Comparison of ENCODE assay signal across 11 cellular contexts in genomic region chr11:75654314-75654713, GRCh38. TPM values are rescaled to one million over a fixed set of nuclear protein-coding genes. Genes with fewer than 3 reads are reported as not detected.
A peak's percentile ranks its signal among the peaks of the same experiment; 100 is the strongest.
DNase-seq lines count a peak whose midpoint lies in the region; ATAC-seq and TF ChIP-seq lines count a peak whose summit lies in the region.
"Had no signal": no experiment of that assay in that cellular context is flagged by ENCODE, and none has a peak within 500 bp of the region (broad histone marks: within the 10 kb centered on the region; RNA-seq: fewer than 3 reads in every experiment).

No MANE protein-coding gene starts in this region.

- H3K27me3 ChIP-seq in kidney epithelial cell (ENCODE audit: control insufficient read depth, insufficient read depth, low read length): no peaks in the 10 kb centered on the region
- peaks cover 12% of the 10 kb centered on the region for H3K27me3 ChIP-seq in smooth muscle cell (ENCODE audit: low read depth)
- H3K27me3 ChIP-seq: adrenal gland had no signal

- H3K4me1 ChIP-seq in smooth muscle cell (ENCODE audit: low read depth): peaks cover 12% of the 10 kb centered on the region

- H3K4me3 ChIP-seq in kidney epithelial cell (ENCODE audit: low read depth, low read length): no peak overlapping the region
- no peak overlapping the region for H3K4me3 ChIP-seq in smooth muscle cell
- H3K4me3 ChIP-seq: adrenal gland had no signal

- no peaks in the 10 kb centered on the region for H3F3A ChIP-seq in smooth muscle cell (ENCODE audit: low read depth)

- no peak overlapping the region for H3K27ac ChIP-seq in smooth muscle cell (ENCODE audit: low read depth)
- H3K27ac ChIP-seq: adrenal gland had no signal

- peak; percentile 64 for DNase-seq in GM13977 (ENCODE audit: low spot score)
- peak; percentile 61 for DNase-seq in GM20000 (ENCODE audit: low spot score)
- DNase-seq in HS-27A (ENCODE audit: low read depth): peak; percentile 14
- peak; percentile 48 for DNase-seq in kidney epithelial cell (ENCODE audit: low read depth)
- no peak for DNase-seq in left lobe of liver (ENCODE audit: low spot score)
- DNase-seq in KG1 (lab: John Stamatoyannopoulos, UW): no peak
- DNase-seq in smooth muscle cell (lab: John Stamatoyannopoulos, UW; ENCODE audit: unreplicated experiment): no peak
- no peak for DNase-seq in cerebellum (ENCODE audit: low spot score)
- DNase-seq: adrenal gland, NCI-H1930 had no signal

- in situ Hi-C loops in GM13977 (cut with MboI; ENCODE audit: low pct_unique_long_range_greater_than_20kb, low sequenced_read_pairs, unreplicated experiment): no loop called here

- no peaks in the 10 kb centered on the region for H4K20me1 ChIP-seq in smooth muscle cell (ENCODE audit: low read depth)

- H3K9ac ChIP-seq in smooth muscle cell (ENCODE audit: low read depth): no peak overlapping the region

- no peak overlapping the region for H3K4me2 ChIP-seq in smooth muscle cell

- ATAC-seq in left lobe of liver: no peak

- no peak for TF ChIP-seq CTCF in GM13977 (IDR thresholded peaks at IDR 0.05; ENCODE audit: extremely low read depth, insufficient read depth, missing control alignments)
- TF ChIP-seq CTCF in GM20000 (IDR thresholded peaks at IDR 0.05; ENCODE audit: extremely low read depth, missing control alignments): no peak
- no peak for TF ChIP-seq CTCF in kidney epithelial cell (IDR thresholded peaks at IDR 0.05; ENCODE audit: insufficient read depth, low read length, poor library complexity, severe bottlenecking)
- TF ChIP-seq CTCF in smooth muscle cell (IDR thresholded peaks at IDR 0.05; ENCODE audit: borderline replicate concordance, insufficient read depth, poor library complexity, severe bottlenecking): no peak

- no peak overlapping the region for H2AFZ ChIP-seq in smooth muscle cell (ENCODE audit: low read depth)

- H3K9me3 ChIP-seq in smooth muscle cell (replicated peaks; ENCODE audit: low read depth): no peaks in the 10 kb centered on the region
- H3K9me3 ChIP-seq: adrenal gland had no signal

- no peaks in the 10 kb centered on the region for H3K36me3 ChIP-seq in kidney epithelial cell (ENCODE audit: control insufficient read depth, insufficient read depth, low read length)
- H3K36me3 ChIP-seq in smooth muscle cell (ENCODE audit: low read depth): no peaks in the 10 kb centered on the region
- H3K36me3 ChIP-seq: adrenal gland had no signal

- WGBS in smooth muscle cell (ENCODE audit: low lambda C conversion rate): 64% methylated on average over 3 of the region's 3 CpGs

- no peaks in the 10 kb centered on the region for H3K79me2 ChIP-seq in smooth muscle cell (ENCODE audit: low read depth)

RNA-seq across cellular contexts. Expression of gene MAP6, which starts 14.5 kb away (rescaled TPM):
- 3.3 and 5.7 TPM in 2 replicates for total RNA-seq in kidney epithelial cell
- 0.33 TPM for total RNA-seq in left lobe of liver
- 0.09 and 0.22 TPM in 2 replicates for total RNA-seq in smooth muscle cell
- 0.43 and 0.47 TPM in 2 replicates for polyA plus RNA-seq in smooth muscle cell
- 92.6 TPM for total RNA-seq in cerebellum
- total RNA-seq: mononuclear cell had no signal

Comparison
In these comparisons a context has a peak if more than half of its experiments do, and no peak if none do; other contexts are left out.
1. DNase-seq: peak in GM13977 (single experiment), GM20000 (single experiment), HS-27A (single experiment) and kidney epithelial cell (single experiment); none in left lobe of liver (single experiment), KG1 (single experiment), smooth muscle cell (single experiment) and cerebellum (single experiment).
2. RNA of gene MAP6, which starts 14.5 kb away (total RNA-seq): 92.6 TPM in cerebellum (single experiment); 3.3 to 5.7 TPM in kidney epithelial cell, 0.33 TPM in left lobe of liver (single experiment) and 0.09 to 0.22 TPM in smooth muscle cell; every median in the first group is over 10 times any median in the second.